8 cellular contexts compared by ENCODE assay signal in the genomic region with DNA sequence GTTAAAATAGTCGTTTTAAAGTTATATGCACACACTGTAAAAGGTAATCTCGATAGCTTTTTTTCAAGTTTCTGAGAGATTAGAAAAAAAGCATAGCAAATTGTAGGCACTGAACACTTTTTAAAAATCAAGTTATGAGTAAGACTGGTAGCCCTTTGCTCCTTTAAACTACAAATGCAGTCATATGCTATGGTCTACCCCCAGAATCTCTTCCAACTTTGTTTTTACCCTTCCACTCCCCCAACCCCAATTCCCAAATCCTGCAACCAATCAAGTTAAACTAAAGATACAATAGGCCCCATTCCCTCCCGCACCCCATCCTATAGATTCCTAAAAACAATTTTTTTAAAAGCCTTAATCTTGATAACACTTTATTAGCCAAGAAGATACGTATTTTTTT. TPM values are rescaled to one million over a fixed set of nuclear protein-coding genes. Genes with fewer than 3 reads are reported as not detected.
DNase-seq lines count a peak whose midpoint lies in the region; FAIRE-seq and TF ChIP-seq lines count a peak whose summit lies in the region.

No MANE protein-coding gene starts in this region.

- DNase-seq in GM12892 (ENCODE audit: insufficient read length) = no peak
- no peak for DNase-seq in sigmoid colon
- no peak for DNase-seq in SHP77 treated with DMSO at 0.1 percent for 48 hours (lab: John Stamatoyannopoulos, UW)
- no peak for DNase-seq in HPDE6-E6E7 (ENCODE audit: extremely low spot score)
- no peak for DNase-seq in foreskin melanocyte
- no peak for DNase-seq in AG08395 (ENCODE audit: low spot score)

- TF ChIP-seq CTCF in WI38 (IDR thresholded peaks at IDR 0.05; ENCODE audit: low read depth, low read length) (no peak), sigmoid colon (IDR thresholded peaks at IDR 0.05) (no peak)

- H3K4me1 ChIP-seq in sigmoid colon = peaks cover 0 to 30% (median 17%) of the 10 kb centered on the region in 4 donors

- no peaks in the 10 kb centered on the region for H3K9me3 ChIP-seq in sigmoid colon

- H3K27me3 ChIP-seq in sigmoid colon = no peaks in the 10 kb centered on the region

- TF ChIP-seq POLR2A in GM12892 (IDR thresholded peaks at IDR 0.05; ENCODE audit: low read depth, low read length) (no peak), sigmoid colon (IDR thresholded peaks at IDR 0.05) (no peak)

- WGBS in sigmoid colon, 2 donors = 8 to 33% methylated on average over 4 of the region's 4 CpGs

- intact Hi-C loops in sigmoid colon (cut with DNase I) = loop anchor here (10.0 kb wide), 2 partner anchors 332 to 652 kb away; partner anchors contain the start of genes TANC1 and WDSUB1

- H3K4me3 ChIP-seq in WI38 (ENCODE audit: low read depth, low read length) = peak overlapping the region; percentile 73
- peak overlapping the region; percentile 91 for H3K4me3 ChIP-seq in iPS-11a (ENCODE audit: low read depth, low read length)
- peak overlapping the region; percentile 75 to 94 (median 85) for H3K4me3 ChIP-seq in sigmoid colon

- no peak for TF ChIP-seq EP300 in sigmoid colon (IDR thresholded peaks at IDR 0.05)

- H3K36me3 ChIP-seq in sigmoid colon = no peaks in the 10 kb centered on the region

- peak; percentile 21 for FAIRE-seq in GM12892 (lab: Jason Lieb, UNC)

- H3K27ac ChIP-seq in sigmoid colon = peak overlapping the region; percentile 95 to 99 (median 98)

RNA-seq across cellular contexts. Expression of gene BAZ2B, which starts 0.7 kb away (rescaled TPM):
- polyA plus RNA-seq in GM12892 (2012; ENCODE audit: missing spikeins) = 27.2 TPM
- 100 to 1,000 TPM; 105 to 156 (median 145) TPM for total RNA-seq in sigmoid colon
- 10 to 100 TPM in 1 of 3 donors, 1 to 10 TPM in 2; 7.6 to 18.4 (median 9.0) TPM for polyA plus RNA-seq in sigmoid colon
